1 cellular context compared by ENCODE assay signal in genomic region chr1:156927215-156928042, GRCh38.
A peak's percentile ranks its signal among the peaks of the same experiment; 100 is the strongest.
TF ChIP-seq lines count a peak whose summit lies in the region.

No MANE protein-coding gene starts in this region.

TF ChIP-seq in HEK293, 187 proteins besides CTCF, POLR2A, EP300 and RAD21 (continued from another document):
- TF ChIP-seq ZNF175 (tag by site-specific recombination; IDR thresholded peaks at IDR 0.05) (no peak), ZBTB8A (tag by site-specific recombination; IDR thresholded peaks at IDR 0.05) (peak; percentile 65), ZNF521 (tag by site-specific recombination; IDR thresholded peaks at IDR 0.05) (no peak), ZNF596 (tag by site-specific recombination; IDR thresholded peaks at IDR 0.05) (no peak), ZIC2 (tag by site-specific recombination; IDR thresholded peaks at IDR 0.05) (peak; percentile 36; the same call in 1 of the 2 replicates), PRDM1 (tag by site-specific recombination; IDR thresholded peaks at IDR 0.05) (no peak), SCRT2 (tag by site-specific recombination; IDR thresholded peaks at IDR 0.05) (0 out of 2 replicates have a peak, but pooled peaks have one; percentile 24), ZFHX2 (tag by site-specific recombination; conservative IDR thresholded peaks at IDR 0.05) (peak; percentile 96), GLIS2 (tag by site-specific recombination; IDR thresholded peaks at IDR 0.05) (peak; percentile 71), KLF8 (tag by site-specific recombination; IDR thresholded peaks at IDR 0.05) (peak; percentile 93), ZNF768 (tag by site-specific recombination; IDR thresholded peaks at IDR 0.05) (no peak)
